In genomic region chr9:136328622-136329041, GRCh38 we compare ENCODE assay signal across 8 cellular contexts. TPM values are rescaled to one million over a fixed set of nuclear protein-coding genes. Genes with fewer than 3 reads are reported as not detected.
DNase-seq lines count a peak whose midpoint lies in the region; ATAC-seq and TF ChIP-seq lines count a peak whose summit lies in the region.

No MANE protein-coding gene starts in this region.

- H3K4me3 ChIP-seq in PC-9: peak overlapping the region; percentile 46; the same call in 1 of the 2 replicates
- peak overlapping the region; percentile 91 for H3K4me3 ChIP-seq in neuron (ENCODE audit: low read length)

- H3K9me3 ChIP-seq in PC-9 (ENCODE audit: insufficient read depth, low read depth) (no peaks in the 10 kb centered on the region), neuron (ENCODE audit: low read length) (no peaks in the 10 kb centered on the region)

- CTCF ChIA-PET in PC-9 (lab: Charles Lee): no interaction called here

- ATAC-seq in GM19452 (IDR thresholded peaks at IDR 0.05; ENCODE audit: unreplicated experiment) (no peak), GM21367 (IDR thresholded peaks at IDR 0.05; ENCODE audit: unreplicated experiment) (no peak)

- H2AFZ ChIP-seq in PC-9 (no peak overlapping the region), neuron (ENCODE audit: low read depth, low read length) (no peak overlapping the region)

- intact Hi-C loops in PC-9 (cut with micrococcal nuclease; ENCODE audit: unreplicated experiment): no loop called here

- no TSS peak for BruUV-seq in PC-9 (replicated peaks; lab: Mats Ljungman, UMichigan)

- no peaks in the 10 kb centered on the region for H3K79me2 ChIP-seq in PC-9 (ENCODE audit: low read depth)

- peaks cover 11% of the 10 kb centered on the region; the same call in 1 of the 2 replicates for H3K4me1 ChIP-seq in PC-9 (replicated peaks; ENCODE audit: insufficient read depth)
- peaks cover 34% of the 10 kb centered on the region for H3K4me1 ChIP-seq in neuron (ENCODE audit: insufficient read depth, low read length)

- DNase-seq in PC-9: no peak
- DNase-seq in epithelial cell of prostate (ENCODE audit: low read depth, low spot score): no peak
- DNase-seq in HT-29 (ENCODE audit: low spot score): no peak
- DNase-seq in DMS153 treated with DMSO at 0.1 percent for 48 hours (lab: John Stamatoyannopoulos, UW; ENCODE audit: unreplicated experiment): no peak

- peaks cover 5% of the 10 kb centered on the region; the same call in 1 of the 2 replicates for H4K20me1 ChIP-seq in PC-9 (ENCODE audit: insufficient read depth)

- POLR2A ChIA-PET in PC-9 (lab: Charles Lee; ENCODE audit: unreplicated experiment): interaction anchor here (0.5 kb wide), 1 partner anchor 31 kb away, joined by 3 read pairs; no protein-coding TSS in a partner anchor

- TF ChIP-seq CTCF in C4-2B (conservative IDR thresholded peaks at IDR 0.05) (no peak), PC-9 (conservative IDR thresholded peaks at IDR 0.05) (no peak)

- H3K27ac ChIP-seq in C4-2B (peak overlapping the region; percentile 73), PC-9 (no peak overlapping the region), epithelial cell of prostate (peak overlapping the region; percentile 56)

- no peaks in the 10 kb centered on the region for H3K9me2 ChIP-seq in PC-9 (ENCODE audit: insufficient read depth)

- peaks cover 8% of the 10 kb centered on the region; the same call in 1 of the 2 replicates for H3F3A ChIP-seq in PC-9 (ENCODE audit: insufficient read depth, low read depth)

- H3K36me3 ChIP-seq in PC-9 (ENCODE audit: low read depth): no peaks in the 10 kb centered on the region
- peaks cover 6% of the 10 kb centered on the region for H3K36me3 ChIP-seq in neuron (ENCODE audit: insufficient read depth, low read length)

- H3K27me3 ChIP-seq in PC-9 (ENCODE audit: insufficient read depth, low read depth) (no peaks in the 10 kb centered on the region), neuron (ENCODE audit: insufficient read depth, low read length) (peaks cover 2% of the 10 kb centered on the region)

- H3K4me2 ChIP-seq in PC-9: peak overlapping the region; percentile 71

RNA-seq across cellular contexts. Expression of gene GPSM1, which starts 1.3 kb away (rescaled TPM):
- 5.5 and 9.5 TPM in 2 replicates for total RNA-seq in PC-9 (2021)
- total RNA-seq in HT-29 (2014; rRNA removed; shearing (Covaris generic)): 1.4 TPM in 2 replicates

RNA-seq across cellular contexts. Expression of gene CCDC187, which starts 24.7 kb away (rescaled TPM):
- 2.7 and 5.2 TPM in 2 replicates for total RNA-seq in PC-9 (2021)
- total RNA-seq in HT-29 (2014; rRNA removed; shearing (Covaris generic)): 2.5 TPM in 2 replicates

RNA-seq across cellular contexts. Expression of gene DNLZ, which starts 34.9 kb away (rescaled TPM):
- total RNA-seq in PC-9 (2021): 9.1 and 19.1 TPM in 2 replicates
- 78.9 and 82.3 TPM in 2 replicates for total RNA-seq in HT-29 (2014; rRNA removed; shearing (Covaris generic))

RNA-seq across cellular contexts. Expression of gene CARD9, which starts 44.8 kb away (rescaled TPM):
- total RNA-seq in PC-9 (2021): 13.6 and 14.0 TPM in 2 replicates
- 98.9 and 116 TPM in 2 replicates for total RNA-seq in HT-29 (2014; rRNA removed; shearing (Covaris generic))
